1 cellular context compared by ENCODE assay signal in genomic region chr5:65020492-65020891, GRCh38.
TF ChIP-seq lines count a peak whose summit lies in the region.

No MANE protein-coding gene starts in this region.

TF ChIP-seq in GM12878, 131 proteins besides CTCF, POLR2A, EP300 and RAD21:
- TF ChIP-seq TCF3 (IDR thresholded peaks at IDR 0.05; ENCODE audit: borderline replicate concordance, insufficient read depth, low read depth, low read length), result no peak
- TF ChIP-seq RUNX3 (IDR thresholded peaks at IDR 0.05; ENCODE audit: low read length), result peak; percentile 60; the same call in 1 of the 2 replicates
